In the genomic region with DNA sequence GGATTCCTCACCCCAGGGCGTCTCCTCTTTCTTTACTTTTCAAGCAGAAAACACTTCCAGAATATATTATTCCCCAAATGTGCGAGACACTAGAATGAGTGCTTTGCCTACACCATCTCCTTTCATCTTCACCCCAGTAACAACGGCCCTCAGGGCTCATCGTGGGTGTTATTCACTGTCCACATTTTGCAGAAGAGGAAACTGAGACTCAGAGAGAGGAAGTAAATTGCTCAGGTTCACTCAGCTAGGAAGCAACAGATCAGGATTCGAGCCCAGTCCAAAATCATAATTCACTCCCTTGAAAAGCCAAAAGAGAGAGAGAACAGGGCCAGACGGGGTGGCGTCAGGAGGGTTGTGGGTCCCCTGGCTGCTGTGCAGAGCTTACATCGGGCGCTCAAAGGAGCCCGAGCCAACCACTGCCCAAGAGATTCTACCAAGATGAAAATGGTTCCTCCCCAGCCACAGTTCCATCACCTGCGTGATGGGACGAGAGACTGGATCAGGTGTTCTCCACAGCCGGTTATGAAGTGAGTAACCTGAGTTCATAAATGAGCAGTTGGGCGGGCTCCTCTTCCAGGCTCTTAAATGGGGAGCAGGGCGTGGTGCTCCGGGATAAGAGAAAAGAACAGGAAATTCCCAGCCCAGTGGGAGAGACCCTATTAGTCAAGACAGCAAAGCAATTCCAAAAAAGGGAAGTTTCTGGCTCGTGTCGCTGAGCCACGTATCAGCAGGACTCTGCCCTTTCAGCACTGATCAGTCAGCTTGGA, we compare ENCODE assay signal across 9 cellular contexts. TPM values are rescaled to one million over a fixed set of nuclear protein-coding genes. Genes with fewer than 3 reads are reported as not detected.
DNase-seq lines count a peak whose midpoint lies in the region; ATAC-seq and TF ChIP-seq lines count a peak whose summit lies in the region.
"Had no signal": no experiment of that assay in that cellular context is flagged by ENCODE, and none has a peak within 500 bp of the region (broad histone marks: within the 10 kb centered on the region; RNA-seq: fewer than 3 reads in every experiment).

No MANE protein-coding gene starts in this region.

- no peak for ATAC-seq in HG03457 (IDR thresholded peaks at IDR 0.05; ENCODE audit: unreplicated experiment)

- H3K9me3 ChIP-seq in mesenchymal stem cell (ENCODE audit: control insufficient read depth, low read length), result no peaks in the 10 kb centered on the region
- no peaks in the 10 kb centered on the region for H3K9me3 ChIP-seq in H9 (ENCODE audit: control insufficient read depth, low read depth, low read length)

- peak overlapping the region; percentile 22 for H4K8ac ChIP-seq in mesenchymal stem cell (ENCODE audit: low read length)
- H4K8ac ChIP-seq in H9 (replicated peaks; ENCODE audit: insufficient read length, low read depth, low read length), result no peak overlapping the region

- H3K9ac ChIP-seq in mesenchymal stem cell (ENCODE audit: low read length) (peak overlapping the region; percentile 74), H9 (ENCODE audit: extremely low read depth, insufficient read length, low read length) (no peak overlapping the region)

- H3K4me3 ChIP-seq in brain microvascular endothelial cell (ENCODE audit: low read depth, low read length) (no peak overlapping the region), mesenchymal stem cell (ENCODE audit: insufficient read depth in 1 of 2, low read depth in 1 of 2, low read length in 2 of 2) (peak overlapping the region in 1 of 2 experiments; percentile 56)

- no peak overlapping the region for H2BK20ac ChIP-seq in H9 (ENCODE audit: low read depth, low read length, poor library complexity, severe bottlenecking)

- no peak overlapping the region for H2BK15ac ChIP-seq in mesenchymal stem cell (ENCODE audit: low read depth, poor library complexity, severe bottlenecking)
- no peak overlapping the region for H2BK15ac ChIP-seq in H9 (ENCODE audit: low read depth, low read length)

- H2BK120ac ChIP-seq in mesenchymal stem cell (ENCODE audit: low read depth, low read length) (no peak overlapping the region), H9 (ENCODE audit: low read depth, low read length, poor library complexity, severe bottlenecking) (no peak overlapping the region)

- no peak overlapping the region for H3T11ph ChIP-seq in H9 (ENCODE audit: low read length)

- H3K4me2 ChIP-seq in mesenchymal stem cell (ENCODE audit: low read length, poor library complexity, severe bottlenecking) (no peak overlapping the region), H9 (ENCODE audit: insufficient read depth, insufficient read length, low read length) (no peak overlapping the region)

- H4K91ac ChIP-seq in mesenchymal stem cell (ENCODE audit: low read length) (no peak overlapping the region), H9 (ENCODE audit: insufficient read length, low read depth, low read length) (no peak overlapping the region)

- H3K4me1 Mint-ChIP-seq in H9, result peaks cover 8 to 16% of the 10 kb centered on the region in 2 experiments

- H3K36me3 ChIP-seq in brain microvascular endothelial cell (replicated peaks), result no peaks in the 10 kb centered on the region
- no peaks in the 10 kb centered on the region for H3K36me3 ChIP-seq in mesenchymal stem cell (ENCODE audit: control insufficient read depth in 1 of 2, insufficient read depth in 2 of 2, low read depth in 1 of 2, low read length in 2 of 2)

- no peaks in the 10 kb centered on the region for H3K9me3 Mint-ChIP-seq in H9

- peaks cover 9% of the 10 kb centered on the region for H3K4me1 ChIP-seq in mesenchymal stem cell (ENCODE audit: control insufficient read depth, insufficient read depth, low read depth, low read length)
- peaks cover 6% of the 10 kb centered on the region; the same call in 1 of the 2 replicates for H3K4me1 ChIP-seq in H9 (ENCODE audit: insufficient read depth, low read length)

- H2BK5ac ChIP-seq in mesenchymal stem cell (ENCODE audit: low read depth, low read length, poor library complexity, severe bottlenecking), result no peak overlapping the region
- no peak overlapping the region for H2BK5ac ChIP-seq in H9 (ENCODE audit: insufficient read length, low read length)

- no peak overlapping the region for H2AFZ ChIP-seq in mesenchymal stem cell (ENCODE audit: low read depth, low read length)
- no peak overlapping the region for H2AFZ ChIP-seq in H9 (ENCODE audit: low read length)

- no peaks in the 10 kb centered on the region for H3K79me2 ChIP-seq in H9 (ENCODE audit: insufficient read depth, low read length)

- no peaks in the 10 kb centered on the region; a peak in 1 of 7 replicates for H3K36me3 Mint-ChIP-seq in H9 (ENCODE audit: insufficient read depth in 1 of 3, low read depth in 3 of 3)

- no peaks in the 10 kb centered on the region for H3K79me1 ChIP-seq in mesenchymal stem cell (replicated peaks; ENCODE audit: low read length, poor library complexity, severe bottlenecking)
- no peaks in the 10 kb centered on the region for H3K79me1 ChIP-seq in H9 (ENCODE audit: insufficient read depth, low read depth, low read length, poor library complexity, severe bottlenecking)

- no peaks in the 10 kb centered on the region for H3K27me3 ChIP-seq in brain microvascular endothelial cell (replicated peaks)
- H3K27me3 ChIP-seq in mesenchymal stem cell (ENCODE audit: control insufficient read depth in 1 of 2, insufficient read depth in 1 of 2, low read length in 2 of 2), result no peaks in the 10 kb centered on the region
- H3K27me3 ChIP-seq in H9 (ENCODE audit: insufficient read depth, low read length), result no peaks in the 10 kb centered on the region

- H4K5ac ChIP-seq in H9 (ENCODE audit: insufficient read length, low read depth, low read length), result no peak overlapping the region

- in situ Hi-C loops in brain microvascular endothelial cell (cut with HindIII; ENCODE audit: low pct_ligation_motif_present, low sequenced_read_pairs), result no loop called here

- no peak for TF ChIP-seq CTCF in brain microvascular endothelial cell (IDR thresholded peaks at IDR 0.05; ENCODE audit: low read depth, low read length, missing control alignments)
- TF ChIP-seq CTCF in H9 (conservative IDR thresholded peaks at IDR 0.05), result no peak

- H3K4me3 Mint-ChIP-seq in H9, result no peak overlapping the region

- H3K18ac ChIP-seq in mesenchymal stem cell (ENCODE audit: low read depth in 1 of 2, low read length in 2 of 2) (no peak overlapping the region), H9 (ENCODE audit: insufficient read length, low read depth, low read length) (no peak overlapping the region)

- H3K27me3 Mint-ChIP-seq in H9 (ENCODE audit: low read depth), result no peaks in the 10 kb centered on the region

- no peak overlapping the region; a peak in 1 of 7 replicates for H3K27ac Mint-ChIP-seq in H9

- H2AK5ac ChIP-seq in mesenchymal stem cell (ENCODE audit: low read length, severe bottlenecking), result no peak overlapping the region
- H2AK5ac ChIP-seq in H9 (ENCODE audit: insufficient read length, low read length), result no peak overlapping the region

- DNase-seq in A172 (ENCODE audit: low spot score) (peak; percentile 97), HT-29 (ENCODE audit: low spot score) (peak; percentile 22), brain microvascular endothelial cell (peak; percentile 35), mesenchymal stem cell (no peak), H9 (no peak), NCI-H526 treated with DMSO at 0.1 percent for 48 hours (lab: John Stamatoyannopoulos, UW) (no peak), HUDEP-2 (lab: John Stamatoyannopoulos, UW; ENCODE audit: unreplicated experiment in 76 of 76) (no peak)

- H2BK12ac ChIP-seq in mesenchymal stem cell (ENCODE audit: low read length in 2 of 2), result peak overlapping the region in 1 of 2 experiments; percentile 32
- H2BK12ac ChIP-seq in H9 (ENCODE audit: insufficient read length, low read depth, low read length), result no peak overlapping the region

- H4K20me1 ChIP-seq in H9 (ENCODE audit: control insufficient read depth, insufficient read depth, insufficient read length), result no peaks in the 10 kb centered on the region

- H3K56ac ChIP-seq in H9 (ENCODE audit: insufficient read length, low read depth, low read length), result no peak overlapping the region

- WGBS in mesenchymal stem cell, result 78% methylated on average over 19 of the region's 19 CpGs
- no CpG with 5 or more reads among the region's 19 CpGs for WGBS in H9 (ENCODE audit: extremely low coverage, insufficient read length, low lambda C conversion rate)

- no peak overlapping the region for H3K23ac ChIP-seq in mesenchymal stem cell (ENCODE audit: low read length in 2 of 2)
- no peak overlapping the region for H3K23ac ChIP-seq in H9 (ENCODE audit: insufficient read length, low read depth, low read length)

- H3K4ac ChIP-seq in mesenchymal stem cell (ENCODE audit: low read depth in 1 of 2, low read length in 2 of 2) (no peak overlapping the region), H9 (ENCODE audit: low read depth, low read length) (no peak overlapping the region)

- H3K14ac ChIP-seq in mesenchymal stem cell (ENCODE audit: low read length in 2 of 2), result no peak overlapping the region
- no peak overlapping the region for H3K14ac ChIP-seq in H9 (ENCODE audit: insufficient read depth, low read length)

- peak overlapping the region; percentile 57 for H3K27ac ChIP-seq in brain microvascular endothelial cell
- H3K27ac ChIP-seq in mesenchymal stem cell (ENCODE audit: low read length, poor library complexity, severe bottlenecking), result no peak overlapping the region
- H3K27ac ChIP-seq in H9 (ENCODE audit: insufficient read length, low read depth, low read length), result no peak overlapping the region
- H3K27ac ChIP-seq: C4-2B had no signal

- no peaks in the 10 kb centered on the region for H3K23me2 ChIP-seq in H9 (ENCODE audit: insufficient read length, low read depth, low read length, poor library complexity, severe bottlenecking)

RNA-seq across cellular contexts. Expression of gene FLNB, which starts 48.6 kb away (rescaled TPM):
- total RNA-seq in A172 (2014; rRNA removed; shearing (Covaris generic)), result 225 and 260 TPM in 2 replicates
- 225 and 241 TPM in 2 replicates for total RNA-seq in HT-29 (2014; rRNA removed; shearing (Covaris generic))
- 55.8 TPM for polyA plus RNA-seq in mesenchymal stem cell (2013, experiment 1 of 2)
- polyA plus RNA-seq in mesenchymal stem cell (2013, experiment 2 of 2), result 47.9 TPM
- total RNA-seq in H9 (2021), result 75.8 and 83.4 TPM in 2 replicates

Comparison
In these comparisons a context has a peak if more than half of its experiments do, and no peak if none do; other contexts are left out.
1. DNase-seq: peak in A172 (single experiment), HT-29 (single experiment) and brain microvascular endothelial cell (single experiment); none in mesenchymal stem cell (single experiment), H9 (single experiment), NCI-H526 treated with DMSO at 0.1 percent for 48 hours (single experiment) and HUDEP-2 (0 of 76).